30 cellular contexts compared by ENCODE assay signal in genomic region chr14:92176476-92176875, GRCh38.
"Had no signal": no experiment of that assay in that cellular context is flagged by ENCODE, and none has a peak within 500 bp of the region (broad histone marks: within the 10 kb centered on the region; RNA-seq: fewer than 3 reads in every experiment).

No MANE protein-coding gene starts in this region.

- H3K9me3 ChIP-seq: ascending aorta had no signal

- H3K4me3 ChIP-seq: ascending aorta, cardiac muscle cell had no signal

- FAIRE-seq: TTC549 had no signal

- H3K4me1 ChIP-seq: ascending aorta had no signal

- H3K27ac ChIP-seq: ascending aorta, cardiac muscle cell, VCaP had no signal

- ATAC-seq: activated CD4-positive, alpha-beta T cell treated with anti-CD3 and anti-CD28 coated beads for 36 hours; activated CD8-positive, alpha-beta memory T cell treated with anti-CD3 and anti-CD28 coated beads, Interleukin-2, amount 10 ng/mL, durations not matched to agents 7 days and 5 days; activated CD8-positive, alpha-beta T cell treated with anti-CD3 and anti-CD28 coated beads, Interleukin-2, amount 10 ng/mL, durations not matched to agents 7 days and 5 days; activated naive CD8-positive, alpha-beta T cell treated with anti-CD3 and anti-CD28 coated beads, Interleukin-2, amount 50 U/mL, for 24 hours had no signal

- H3K36me3 ChIP-seq: ascending aorta, cardiac muscle cell had no signal

- H3K27me3 ChIP-seq: ascending aorta, cardiac muscle cell had no signal

- DNase-seq: activated B cell treated with CpG ODN at 0.5 μM for 24 hours; activated CD4-positive, alpha-beta memory T cell treated with anti-CD3 and anti-CD28 coated beads, Interleukin-2, amount 10 ng/mL, durations not matched to agents 7 days and 5 days; activated CD4-positive, alpha-beta T cell treated with anti-CD3 and anti-CD28 coated beads for 36 hours; activated CD4-positive, alpha-beta T cell treated with anti-CD3 and anti-CD28 coated beads for 48 hours; activated CD4-positive, alpha-beta T cell treated with anti-CD3 and anti-CD28 coated beads, Interleukin-2, amount 10 ng/mL, durations not matched to agents 7 days and 5 days; activated CD4-positive, alpha-beta T cell treated with anti-CD3 and anti-CD28 coated beads, Interleukin-2, amount 50 U/mL, for 48 hours; activated CD4-positive, CD25-positive, alpha-beta regulatory T cell treated with anti-CD3 and anti-CD28 coated beads, Interleukin-2, amount 50 U/mL, for 72 hours; activated CD8-positive, alpha-beta memory T cell treated with anti-CD3 and anti-CD28 coated beads for 24 hours; activated CD8-positive, alpha-beta memory T cell treated with anti-CD3 and anti-CD28 coated beads, Interleukin-2, amount 10 ng/mL, durations not matched to agents 7 days and 5 days; activated CD8-positive, alpha-beta memory T cell treated with anti-CD3 and anti-CD28 coated beads, Interleukin-2, amount 50 U/mL, for 48 hours; activated CD8-positive, alpha-beta T cell treated with anti-CD3 and anti-CD28 coated beads, Interleukin-2, amount 10 ng/mL, durations not matched to agents 7 days and 5 days; activated effector memory CD4-positive, alpha-beta T cell treated with Interleukin-2 at 50 U/mL for 16 hours; activated gamma-delta T cell; activated naive CD4-positive, alpha-beta T cell treated with anti-CD3 and anti-CD28 coated beads, Interleukin-2, amount 10 ng/mL, durations not matched to agents 7 days and 5 days; activated naive CD4-positive, alpha-beta T cell treated with Interleukin-2 at 50 U/mL for 16 hours; activated naive CD8-positive, alpha-beta T cell treated with anti-CD3 and anti-CD28 coated beads, Interleukin-2, amount 10 ng/mL, durations not matched to agents 7 days and 5 days; activated naive CD8-positive, alpha-beta T cell treated with anti-CD3 and anti-CD28 coated beads, Interleukin-2, amount 50 U/mL, for 24 hours; activated T-cell treated with anti-CD3 and anti-CD28 coated beads, Interleukin-2, amount 50 U/mL, for 24 hours; activated T-cell treated with anti-CD3 and anti-CD28 coated beads, Interleukin-2, amount 50 U/mL, for 48 hours; amygdala; anterior cingulate cortex; caudate nucleus; cerebellar nuclear complex; T-helper 1 cell; T-helper 2 cell; T-helper 9 cell had no signal
